8 cellular contexts compared by ENCODE assay signal in genomic region chr12:52278931-52279682, GRCh38. TPM values are rescaled to one million over a fixed set of nuclear protein-coding genes. Genes with fewer than 3 reads are reported as not detected.
DNase-seq lines count a peak whose midpoint lies in the region; ATAC-seq and TF ChIP-seq lines count a peak whose summit lies in the region.

No MANE protein-coding gene starts in this region.

- intact Hi-C loops in natural killer cell (cut with micrococcal nuclease) = loop anchor here (2.0 kb wide), 1 partner anchor 48 kb away; no protein-coding TSS in a partner anchor

- H3K4me1 Mint-ChIP-seq in activated T-cell treated with anti-CD3 and anti-CD28 coated beads, Interleukin-2, amount 50 U/mL, for 4 hours (ENCODE audit: low read depth) = peaks cover 7% of the 10 kb centered on the region
- H3K4me1 Mint-ChIP-seq in natural killer cell = peaks cover 13 to 14% of the 10 kb centered on the region in 2 donors
- H3K4me1 Mint-ChIP-seq in stimulated activated memory B cell treated with anti-CD40 and anti-IgM and Interleukin-4, amounts not matched to agents 10 μg/mL and 1 μg/mL and 100 μg/mL, for 72 hours = peaks cover 10% of the 10 kb centered on the region

- ATAC-seq in HG03439 (IDR thresholded peaks at IDR 0.05; ENCODE audit: unreplicated experiment) (peak; percentile 66), natural killer cell (peak; percentile 88 to 100 (median 100))
- peak; percentile 94 to 95 for ATAC-seq in activated T-cell treated with anti-CD3 and anti-CD28 coated beads, Interleukin-2, amount 50 U/mL, for 4 hours
- peak; percentile 83 for ATAC-seq in stimulated activated memory B cell treated with anti-CD40 and anti-IgM and Interleukin-4, amounts not matched to agents 10 μg/mL and 1 μg/mL and 100 μg/mL, for 72 hours

- H3K9me3 Mint-ChIP-seq in activated T-cell treated with anti-CD3 and anti-CD28 coated beads, Interleukin-2, amount 50 U/mL, for 4 hours = no peaks in the 10 kb centered on the region
- no peaks in the 10 kb centered on the region for H3K9me3 Mint-ChIP-seq in natural killer cell
- no peaks in the 10 kb centered on the region for H3K9me3 Mint-ChIP-seq in stimulated activated memory B cell treated with anti-CD40 and anti-IgM and Interleukin-4, amounts not matched to agents 10 μg/mL and 1 μg/mL and 100 μg/mL, for 72 hours

- H3K27ac Mint-ChIP-seq in natural killer cell = no peak overlapping the region
- H3K27ac Mint-ChIP-seq in stimulated activated memory B cell treated with anti-CD40 and anti-IgM and Interleukin-4, amounts not matched to agents 10 μg/mL and 1 μg/mL and 100 μg/mL, for 72 hours = no peak overlapping the region

- no peak overlapping the region for H3K4me3 ChIP-seq in fibroblast of mammary gland (ENCODE audit: control insufficient read depth, low read depth, low read length)

- TF ChIP-seq CTCF in fibroblast of mammary gland (conservative IDR thresholded peaks at IDR 0.05; ENCODE audit: control insufficient read depth, insufficient read depth, low read depth, low read length) (peak; percentile 80), natural killer cell (IDR thresholded peaks at IDR 0.05) (peak; percentile 99)

- H3K4me3 Mint-ChIP-seq in activated T-cell treated with anti-CD3 and anti-CD28 coated beads, Interleukin-2, amount 50 U/mL, for 4 hours = peak overlapping the region; percentile 9
- H3K4me3 Mint-ChIP-seq in natural killer cell = no peak overlapping the region
- H3K4me3 Mint-ChIP-seq in stimulated activated memory B cell treated with anti-CD40 and anti-IgM and Interleukin-4, amounts not matched to agents 10 μg/mL and 1 μg/mL and 100 μg/mL, for 72 hours = no peak overlapping the region

- H3K27me3 Mint-ChIP-seq in activated T-cell treated with anti-CD3 and anti-CD28 coated beads, Interleukin-2, amount 50 U/mL, for 4 hours (ENCODE audit: low read depth) = peaks cover 32% of the 10 kb centered on the region
- peaks cover 25 to 33% of the 10 kb centered on the region in 2 donors for H3K27me3 Mint-ChIP-seq in natural killer cell (ENCODE audit: low read depth in 2 of 2)
- H3K27me3 Mint-ChIP-seq in stimulated activated memory B cell treated with anti-CD40 and anti-IgM and Interleukin-4, amounts not matched to agents 10 μg/mL and 1 μg/mL and 100 μg/mL, for 72 hours = peaks cover 52% of the 10 kb centered on the region

- no peaks in the 10 kb centered on the region for H3K36me3 Mint-ChIP-seq in activated T-cell treated with anti-CD3 and anti-CD28 coated beads, Interleukin-2, amount 50 U/mL, for 4 hours (ENCODE audit: insufficient read depth)
- no peaks in the 10 kb centered on the region for H3K36me3 Mint-ChIP-seq in natural killer cell
- no peaks in the 10 kb centered on the region for H3K36me3 Mint-ChIP-seq in stimulated activated memory B cell treated with anti-CD40 and anti-IgM and Interleukin-4, amounts not matched to agents 10 μg/mL and 1 μg/mL and 100 μg/mL, for 72 hours

- DNase-seq in NCI-H446 (lab: John Stamatoyannopoulos, UW) (peak; percentile 9 to 70), NCI-H446 treated with DMSO at 0.1 percent for 48 hours (lab: John Stamatoyannopoulos, UW) (no peak), OCI-M1 (lab: John Stamatoyannopoulos, UW) (peak; percentile 91), fibroblast of mammary gland (ENCODE audit: low read depth) (peak; percentile 64), natural killer cell (peak; percentile 78)
- DNase-seq in activated T-cell treated with anti-CD3 and anti-CD28 coated beads, Interleukin-2, amount 50 U/mL, for 4 hours = peak; percentile 65

RNA-seq across cellular contexts. Expression of gene KRT86, which starts 4.7 kb away (rescaled TPM):
- not detected for total RNA-seq in activated T-cell treated with anti-CD3 and anti-CD28 coated beads, Interleukin-2, amount 50 U/mL, for 4 hours
- 1 to 10 TPM; 2.0 to 3.6 (median 2.7) TPM for total RNA-seq in natural killer cell

RNA-seq across cellular contexts. Expression of gene KRT81, which starts 12.2 kb away (rescaled TPM):
- under 1 TPM; 0.19 to 0.25 (median 0.24) TPM for total RNA-seq in activated T-cell treated with anti-CD3 and anti-CD28 coated beads, Interleukin-2, amount 50 U/mL, for 4 hours
- 1 to 10 TPM in 2 of 3 donors, under 1 TPM in 1; 0.28 to 1.4 (median 1.3) TPM for total RNA-seq in natural killer cell

RNA-seq across cellular contexts. Expression of gene KRT83, which starts 42.1 kb away (rescaled TPM):
- total RNA-seq in activated T-cell treated with anti-CD3 and anti-CD28 coated beads, Interleukin-2, amount 50 U/mL, for 4 hours = not detected
- total RNA-seq in natural killer cell = not detected

RNA-seq across cellular contexts. Expression of gene KRT7, which starts 46.1 kb away (rescaled TPM):
- 1 to 10 TPM; 1.2 to 2.1 (median 1.5) TPM for total RNA-seq in activated T-cell treated with anti-CD3 and anti-CD28 coated beads, Interleukin-2, amount 50 U/mL, for 4 hours
- under 1 TPM in 1 of 3 donors, not detected in 2; 0.54 TPM for total RNA-seq in natural killer cell
